In genomic region chr20:20138301-20139064, GRCh38 we compare ENCODE assay signal across 1 cellular context.
TF ChIP-seq lines count a peak whose summit lies in the region.

No MANE protein-coding gene starts in this region.

TF ChIP-seq in H1, 55 proteins besides CTCF, POLR2A, EP300 and RAD21 (continued from another document):
- TF ChIP-seq CHD7 (IDR thresholded peaks at IDR 0.05; ENCODE audit: insufficient replicate concordance, low read length) (no peak), YY1 (IDR thresholded peaks at IDR 0.05; ENCODE audit: low read depth, low read length) (no peak), NRF1 (IDR thresholded peaks at IDR 0.05; ENCODE audit: low read depth, low read length) (no peak), JUND (IDR thresholded peaks at IDR 0.05; ENCODE audit: low read length) (no peak), SP1 (IDR thresholded peaks at IDR 0.05; ENCODE audit: low read depth, low read length) (no peak), SUZ12 (IDR thresholded peaks at IDR 0.05; ENCODE audit: low read length) (no peak)
